1 cellular context compared by ENCODE assay signal in the genomic region with DNA sequence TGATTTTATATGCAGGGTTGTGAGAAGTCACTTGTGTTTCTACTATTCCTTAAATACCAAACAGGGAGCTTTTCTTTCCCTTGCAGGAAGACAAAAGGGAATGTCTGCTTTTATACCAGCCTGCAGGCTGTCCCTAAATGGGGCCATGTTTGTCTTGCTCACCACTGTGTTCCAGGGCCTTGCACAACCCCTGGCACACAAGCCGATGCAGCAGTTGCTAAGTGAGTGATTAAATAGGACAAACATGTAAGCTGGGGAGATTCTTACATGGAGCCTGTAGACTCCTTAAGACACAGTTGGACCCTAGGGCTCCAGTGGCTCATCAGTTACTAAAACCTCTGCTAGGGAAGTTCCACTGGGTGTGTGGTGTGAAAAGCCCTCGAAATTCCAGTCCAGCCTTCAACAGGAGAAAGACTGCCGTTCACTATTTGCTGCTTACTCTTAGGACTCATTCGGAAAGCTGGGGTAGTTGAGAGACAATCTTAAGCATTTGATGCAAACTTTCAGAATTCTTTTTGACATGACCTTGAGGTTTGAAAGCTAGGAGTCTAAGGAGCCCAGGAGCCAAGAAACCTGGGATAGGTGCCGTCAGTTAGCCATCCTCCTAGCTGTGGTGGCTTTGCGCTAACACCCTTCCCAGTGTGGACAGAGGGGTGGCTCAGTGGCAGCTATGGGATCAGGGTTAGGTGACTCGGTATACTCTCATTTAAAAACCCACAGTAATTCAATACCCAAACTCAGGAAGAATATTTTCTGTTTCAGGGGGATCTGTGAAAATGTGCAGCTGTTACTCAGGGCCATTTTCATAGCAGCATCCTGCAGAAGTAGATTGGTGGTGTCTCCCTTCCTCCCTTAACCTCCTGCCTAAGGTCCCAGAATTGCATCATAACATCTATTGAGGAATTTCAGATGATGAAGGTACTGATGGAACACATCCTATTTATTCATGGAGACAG.
TF ChIP-seq lines count a peak whose summit lies in the region.

No MANE protein-coding gene starts in this region.

TF ChIP-seq in WTC11, 78 proteins besides CTCF, POLR2A, EP300 and RAD21 (continued from another document):
- TF ChIP-seq, protein P1, sequence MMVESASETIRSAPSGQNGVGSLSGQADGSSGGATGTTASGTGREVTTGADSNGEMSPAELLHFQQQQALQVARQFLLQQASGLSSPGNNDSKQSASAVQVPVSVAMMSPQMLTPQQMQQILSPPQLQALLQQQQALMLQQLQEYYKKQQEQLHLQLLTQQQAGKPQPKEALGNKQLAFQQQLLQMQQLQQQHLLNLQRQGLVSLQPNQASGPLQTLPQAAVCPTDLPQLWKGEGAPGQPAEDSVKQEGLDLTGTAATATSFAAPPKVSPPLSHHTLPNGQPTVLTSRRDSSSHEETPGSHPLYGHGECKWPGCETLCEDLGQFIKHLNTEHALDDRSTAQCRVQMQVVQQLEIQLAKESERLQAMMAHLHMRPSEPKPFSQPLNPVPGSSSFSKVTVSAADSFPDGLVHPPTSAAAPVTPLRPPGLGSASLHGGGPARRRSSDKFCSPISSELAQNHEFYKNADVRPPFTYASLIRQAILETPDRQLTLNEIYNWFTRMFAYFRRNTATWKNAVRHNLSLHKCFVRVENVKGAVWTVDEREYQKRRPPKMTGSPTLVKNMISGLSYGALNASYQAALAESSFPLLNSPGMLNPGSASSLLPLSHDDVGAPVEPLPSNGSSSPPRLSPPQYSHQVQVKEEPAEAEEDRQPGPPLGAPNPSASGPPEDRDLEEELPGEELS (CRISPR knock-in tag; IDR thresholded peaks at IDR 0.05): no peak
- TF ChIP-seq, protein P2, sequence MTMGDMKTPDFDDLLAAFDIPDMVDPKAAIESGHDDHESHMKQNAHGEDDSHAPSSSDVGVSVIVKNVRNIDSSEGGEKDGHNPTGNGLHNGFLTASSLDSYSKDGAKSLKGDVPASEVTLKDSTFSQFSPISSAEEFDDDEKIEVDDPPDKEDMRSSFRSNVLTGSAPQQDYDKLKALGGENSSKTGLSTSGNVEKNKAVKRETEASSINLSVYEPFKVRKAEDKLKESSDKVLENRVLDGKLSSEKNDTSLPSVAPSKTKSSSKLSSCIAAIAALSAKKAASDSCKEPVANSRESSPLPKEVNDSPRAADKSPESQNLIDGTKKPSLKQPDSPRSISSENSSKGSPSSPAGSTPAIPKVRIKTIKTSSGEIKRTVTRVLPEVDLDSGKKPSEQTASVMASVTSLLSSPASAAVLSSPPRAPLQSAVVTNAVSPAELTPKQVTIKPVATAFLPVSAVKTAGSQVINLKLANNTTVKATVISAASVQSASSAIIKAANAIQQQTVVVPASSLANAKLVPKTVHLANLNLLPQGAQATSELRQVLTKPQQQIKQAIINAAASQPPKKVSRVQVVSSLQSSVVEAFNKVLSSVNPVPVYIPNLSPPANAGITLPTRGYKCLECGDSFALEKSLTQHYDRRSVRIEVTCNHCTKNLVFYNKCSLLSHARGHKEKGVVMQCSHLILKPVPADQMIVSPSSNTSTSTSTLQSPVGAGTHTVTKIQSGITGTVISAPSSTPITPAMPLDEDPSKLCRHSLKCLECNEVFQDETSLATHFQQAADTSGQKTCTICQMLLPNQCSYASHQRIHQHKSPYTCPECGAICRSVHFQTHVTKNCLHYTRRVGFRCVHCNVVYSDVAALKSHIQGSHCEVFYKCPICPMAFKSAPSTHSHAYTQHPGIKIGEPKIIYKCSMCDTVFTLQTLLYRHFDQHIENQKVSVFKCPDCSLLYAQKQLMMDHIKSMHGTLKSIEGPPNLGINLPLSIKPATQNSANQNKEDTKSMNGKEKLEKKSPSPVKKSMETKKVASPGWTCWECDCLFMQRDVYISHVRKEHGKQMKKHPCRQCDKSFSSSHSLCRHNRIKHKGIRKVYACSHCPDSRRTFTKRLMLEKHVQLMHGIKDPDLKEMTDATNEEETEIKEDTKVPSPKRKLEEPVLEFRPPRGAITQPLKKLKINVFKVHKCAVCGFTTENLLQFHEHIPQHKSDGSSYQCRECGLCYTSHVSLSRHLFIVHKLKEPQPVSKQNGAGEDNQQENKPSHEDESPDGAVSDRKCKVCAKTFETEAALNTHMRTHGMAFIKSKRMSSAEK (CRISPR knock-in tag; IDR thresholded peaks at IDR 0.05; ENCODE audit: borderline replicate concordance): no peak
- TF ChIP-seq, protein P3, sequence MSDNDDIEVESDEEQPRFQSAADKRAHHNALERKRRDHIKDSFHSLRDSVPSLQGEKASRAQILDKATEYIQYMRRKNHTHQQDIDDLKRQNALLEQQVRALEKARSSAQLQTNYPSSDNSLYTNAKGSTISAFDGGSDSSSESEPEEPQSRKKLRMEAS (CRISPR knock-in tag; IDR thresholded peaks at IDR 0.05): no peak
- TF ChIP-seq, protein P4, sequence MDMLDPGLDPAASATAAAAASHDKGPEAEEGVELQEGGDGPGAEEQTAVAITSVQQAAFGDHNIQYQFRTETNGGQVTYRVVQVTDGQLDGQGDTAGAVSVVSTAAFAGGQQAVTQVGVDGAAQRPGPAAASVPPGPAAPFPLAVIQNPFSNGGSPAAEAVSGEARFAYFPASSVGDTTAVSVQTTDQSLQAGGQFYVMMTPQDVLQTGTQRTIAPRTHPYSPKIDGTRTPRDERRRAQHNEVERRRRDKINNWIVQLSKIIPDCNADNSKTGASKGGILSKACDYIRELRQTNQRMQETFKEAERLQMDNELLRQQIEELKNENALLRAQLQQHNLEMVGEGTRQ (CRISPR knock-in tag; IDR thresholded peaks at IDR 0.05): no peak
- TF ChIP-seq SP1 (CRISPR knock-in tag; conservative IDR thresholded peaks at IDR 0.05): no peak
